Comparison of ENCODE assay signal across 8 cellular contexts in the genomic region with DNA sequence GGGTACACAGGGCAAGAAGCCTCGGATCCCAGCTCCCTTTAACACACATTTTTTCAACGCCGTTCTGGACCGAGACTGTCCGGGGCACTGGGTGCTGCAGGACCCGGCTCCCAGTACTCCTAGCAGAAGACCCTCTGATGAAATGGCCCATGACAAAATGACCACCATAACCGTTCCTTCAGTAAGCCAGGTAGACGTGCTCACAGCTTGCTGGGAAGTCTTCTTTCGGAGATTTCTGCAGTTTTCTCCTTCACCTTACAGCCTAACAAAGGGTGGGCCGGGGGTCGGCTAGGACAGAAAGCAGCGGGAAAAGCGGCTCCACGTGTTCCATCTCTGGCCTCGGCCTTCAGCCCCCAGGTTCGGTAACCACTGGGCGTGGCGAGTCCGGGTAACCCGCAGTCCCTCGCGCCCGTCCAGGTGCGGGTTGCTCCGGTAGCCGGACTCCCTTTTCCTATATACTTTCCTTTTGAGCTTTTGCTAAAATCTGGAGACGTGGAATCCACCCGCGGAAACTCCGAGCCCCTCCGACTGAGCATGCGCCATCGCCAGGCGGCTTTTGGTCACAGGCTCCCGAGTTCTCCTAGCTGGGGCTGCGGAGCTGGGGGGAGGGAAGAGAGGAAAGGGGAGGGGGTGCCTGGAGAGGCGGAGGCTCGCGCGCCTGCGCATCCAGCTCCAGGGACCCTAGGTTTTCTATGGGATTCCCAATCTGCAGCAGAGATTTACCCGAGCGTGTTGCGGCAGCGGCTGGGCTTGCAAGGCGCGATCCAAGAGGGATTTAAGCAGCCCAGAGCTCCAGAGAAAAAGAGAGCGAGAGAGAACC. TPM values are rescaled to one million over a fixed set of nuclear protein-coding genes. Genes with fewer than 3 reads are reported as not detected.
DNase-seq lines count a peak whose midpoint lies in the region; ATAC-seq, FAIRE-seq and TF ChIP-seq lines count a peak whose summit lies in the region.

A gene (plus strand): TSS at position 704 of the 820 bp plus-strand sequence. CDS start 51,379 bp downstream, outside the sequence.

- peaks cover 45 to 61% of the 10 kb centered on the region in 2 experiments for H3K4me1 Mint-ChIP-seq in H9
- peaks cover 13% of the 10 kb centered on the region for H3K4me1 Mint-ChIP-seq in memory B cell
- peaks cover 3% of the 10 kb centered on the region for H3K4me1 Mint-ChIP-seq in activated T-cell treated with anti-CD3 and anti-CD28 coated beads, Interleukin-2, amount 50 U/mL, for 4 hours (ENCODE audit: low read depth)

- dilution Hi-C loops in endothelial cell of umbilical vein (cut with MboI; ENCODE audit: extremely low pct_ligation_motif_present, low sequenced_read_pairs) = no loop called here

- H3K9me3 ChIP-seq in H9 (ENCODE audit: control insufficient read depth, low read depth, low read length) (no peaks in the 10 kb centered on the region), endothelial cell of umbilical vein (replicated peaks; ENCODE audit: control insufficient read depth, insufficient read depth, low read length) (no peaks in the 10 kb centered on the region), tibial nerve (no peaks in the 10 kb centered on the region)

- CTCF ChIA-PET in endothelial cell of umbilical vein (lab: Charles Lee) = interaction anchor here (1.0 kb wide), 1 partner anchor 106 kb away, joined by 3 read pairs; no protein-coding TSS in a partner anchor

- TF ChIP-seq EP300 in tibial nerve (IDR thresholded peaks at IDR 0.05) = peak in 1 of 2 donors; percentile 6

- H3K4me3 Mint-ChIP-seq in H9 = peak within 1 kb of the TSS; percentile 70 to 95
- H3K4me3 Mint-ChIP-seq in memory B cell = peak within 1 kb of the TSS; percentile 48
- no peak within 1 kb of the TSS for H3K4me3 Mint-ChIP-seq in activated T-cell treated with anti-CD3 and anti-CD28 coated beads, Interleukin-2, amount 50 U/mL, for 4 hours

- no peaks in the 10 kb centered on the region for H4K20me1 ChIP-seq in H9 (ENCODE audit: control insufficient read depth, insufficient read depth, insufficient read length)
- H4K20me1 ChIP-seq in endothelial cell of umbilical vein (replicated peaks; ENCODE audit: control insufficient read depth, extremely low read depth, insufficient read depth, low read length) = no peaks in the 10 kb centered on the region

- no peak within 1 kb of the TSS for H2BK20ac ChIP-seq in H9 (ENCODE audit: low read depth, low read length, poor library complexity, severe bottlenecking)

- peak within 1 kb of the TSS; percentile 72; the same call in 1 of the 2 replicates for H3K4ac ChIP-seq in H9 (ENCODE audit: low read depth, low read length)

- BruUV-seq in endothelial cell of umbilical vein (replicated peaks; lab: Mats Ljungman, UMichigan) = no TSS peak

- H4K91ac ChIP-seq in H9 (ENCODE audit: insufficient read length, low read depth, low read length) = no peak within 1 kb of the TSS

- H2AFZ ChIP-seq in H9 (ENCODE audit: low read length) (no peak within 1 kb of the TSS), endothelial cell of umbilical vein (ENCODE audit: low read depth, low read length) (peak within 1 kb of the TSS; percentile 61)

- FAIRE-seq in endothelial cell of umbilical vein (lab: Jason Lieb, UNC) = peak; percentile 31

- H3K23me2 ChIP-seq in H9 (ENCODE audit: insufficient read length, low read depth, low read length, poor library complexity, severe bottlenecking) = peaks cover 35% of the 10 kb centered on the region

- H3K4me1 ChIP-seq in H9 (ENCODE audit: insufficient read depth, low read length) = peaks cover 4% of the 10 kb centered on the region
- peaks cover 23% of the 10 kb centered on the region for H3K4me1 ChIP-seq in endothelial cell of umbilical vein (ENCODE audit: control insufficient read depth, extremely low read depth, insufficient read depth, low read length)
- H3K4me1 ChIP-seq in tibial nerve = peaks cover 0 to 36% (median 3%) of the 10 kb centered on the region in 4 donors

- peak within 1 kb of the TSS; percentile 96 to 98 (median 96); a peak in 6 of 7 replicates for H3K27ac Mint-ChIP-seq in H9
- H3K27ac Mint-ChIP-seq in memory B cell = no peak within 1 kb of the TSS

- H3K9me3 Mint-ChIP-seq in H9 = no peaks in the 10 kb centered on the region; a peak in 1 of 5 replicates
- no peaks in the 10 kb centered on the region for H3K9me3 Mint-ChIP-seq in memory B cell
- H3K9me3 Mint-ChIP-seq in activated T-cell treated with anti-CD3 and anti-CD28 coated beads, Interleukin-2, amount 50 U/mL, for 4 hours = no peaks in the 10 kb centered on the region

- POLR2A ChIA-PET in endothelial cell of umbilical vein (lab: Charles Lee) = no interaction called here

- H4K5ac ChIP-seq in H9 (ENCODE audit: insufficient read length, low read depth, low read length) = peak within 1 kb of the TSS; percentile 33

- no peaks in the 10 kb centered on the region for H3K79me1 ChIP-seq in H9 (ENCODE audit: insufficient read depth, low read depth, low read length, poor library complexity, severe bottlenecking)

- no peak within 1 kb of the TSS for H3T11ph ChIP-seq in H9 (ENCODE audit: low read length)

- H3K27me3 Mint-ChIP-seq in H9 (ENCODE audit: low read depth) (peaks cover 26% of the 10 kb centered on the region), memory B cell (peaks cover 33% of the 10 kb centered on the region)
- H3K27me3 Mint-ChIP-seq in activated T-cell treated with anti-CD3 and anti-CD28 coated beads, Interleukin-2, amount 50 U/mL, for 4 hours (ENCODE audit: low read depth) = peaks cover 52% of the 10 kb centered on the region

- H2BK120ac ChIP-seq in H9 (ENCODE audit: low read depth, low read length, poor library complexity, severe bottlenecking) = peak within 1 kb of the TSS; percentile 63

- no peak within 1 kb of the TSS for H2AK5ac ChIP-seq in H9 (ENCODE audit: insufficient read length, low read length)

- H2BK5ac ChIP-seq in H9 (ENCODE audit: insufficient read length, low read length) = no peak within 1 kb of the TSS

- no peak within 1 kb of the TSS for H2BK12ac ChIP-seq in H9 (ENCODE audit: insufficient read length, low read depth, low read length)

- H3K56ac ChIP-seq in H9 (ENCODE audit: insufficient read length, low read depth, low read length) = no peak within 1 kb of the TSS

- H3K27me3 ChIP-seq in H9 (ENCODE audit: insufficient read depth, low read length) (no peaks in the 10 kb centered on the region), endothelial cell of umbilical vein (ENCODE audit: control insufficient read depth in 2 of 2, insufficient read depth in 2 of 2, low read length in 2 of 2) (peaks cover 46 to 71% of the 10 kb centered on the region in 2 experiments), tibial nerve (peaks cover 0 to 71% of the 10 kb centered on the region in 2 donors)

- WGBS in H9 (ENCODE audit: extremely low coverage, insufficient read length, low lambda C conversion rate) = no CpG with 5 or more reads among the region's 48 CpGs
- WGBS in tibial nerve, 2 donors = 1% methylated on average over 42 to 44 of the region's 48 CpGs

- ATAC-seq in memory B cell (ENCODE audit: low read depth) = no peak
- ATAC-seq in activated T-cell treated with anti-CD3 and anti-CD28 coated beads, Interleukin-2, amount 50 U/mL, for 4 hours = no peak

- H3K14ac ChIP-seq in H9 (ENCODE audit: insufficient read depth, low read length) = peak within 1 kb of the TSS; percentile 93

- intact Hi-C loops in endothelial cell of umbilical vein (cut with micrococcal nuclease) = loop anchor here (1.0 to 2.0 kb wide), 3 partner anchors 13 to 107 kb away; a partner anchor contains a TSS

- no peaks in the 10 kb centered on the region for H3K36me3 ChIP-seq in endothelial cell of umbilical vein (ENCODE audit: control insufficient read depth in 2 of 2, extremely low read depth in 1 of 2, insufficient read depth in 2 of 2, low read length in 2 of 2)
- no peaks in the 10 kb centered on the region for H3K36me3 ChIP-seq in tibial nerve

- H3K18ac ChIP-seq in H9 (ENCODE audit: insufficient read length, low read depth, low read length) = peak within 1 kb of the TSS; percentile 80

- H3K79me2 ChIP-seq in H9 (ENCODE audit: insufficient read depth, low read length) (peaks cover 18% of the 10 kb centered on the region), endothelial cell of umbilical vein (ENCODE audit: control insufficient read depth, insufficient read depth, low read length) (no peaks in the 10 kb centered on the region)

- H3K9ac ChIP-seq in H9 (ENCODE audit: extremely low read depth, insufficient read length, low read length) (peak within 1 kb of the TSS; percentile 96), endothelial cell of umbilical vein (replicated peaks; ENCODE audit: extremely low read depth, insufficient read depth, low read length) (no peak within 1 kb of the TSS)

- H3K23ac ChIP-seq in H9 (ENCODE audit: insufficient read length, low read depth, low read length) = no peak within 1 kb of the TSS

- H3K4me3 ChIP-seq in endothelial cell of umbilical vein (replicated peaks in 1 of 3; ENCODE audit: insufficient read depth in 1 of 3, low read depth in 1 of 3, low read length in 3 of 3) (peak within 1 kb of the TSS; percentile 3 to 43 (median 32)), tibial nerve (peak within 1 kb of the TSS; percentile 40 to 67 (median 50))

- H3K4me2 ChIP-seq in H9 (ENCODE audit: insufficient read depth, insufficient read length, low read length) = peak within 1 kb of the TSS; percentile 100
- peak within 1 kb of the TSS; percentile 80 for H3K4me2 ChIP-seq in endothelial cell of umbilical vein (ENCODE audit: insufficient read depth, low read length)

- TF ChIP-seq POLR2A in endothelial cell of umbilical vein (IDR thresholded peaks at IDR 0.05; ENCODE audit: low read depth, low read length) (no peak), tibial nerve (IDR thresholded peaks at IDR 0.05) (no peak)

- DNase-seq in H9 (peak; percentile 97), NCI-H748 treated with DMSO at 0.1 percent for 48 hours (lab: John Stamatoyannopoulos, UW) (peak; percentile 76), endothelial cell of umbilical vein (ENCODE audit: low read depth, low spot score) (peak; percentile 27), memory B cell (ENCODE audit: low spot score in 2 of 2) (no peak), tibial nerve (ENCODE audit: low spot score in 2 of 2) (peak; percentile 16 to 39), GM10266 (ENCODE audit: extremely low spot score) (no peak)
- no peak for DNase-seq in activated T-cell treated with anti-CD3 and anti-CD28 coated beads, Interleukin-2, amount 50 U/mL, for 4 hours
- DNase-seq in activated naive CD4-positive, alpha-beta T cell treated with Interleukin-2 at 50 U/mL for 16 hours = no peak

- H3K36me3 Mint-ChIP-seq in H9 (ENCODE audit: insufficient read depth in 1 of 3, low read depth in 3 of 3) (no peaks in the 10 kb centered on the region; a peak in 1 of 7 replicates), memory B cell (no peaks in the 10 kb centered on the region)
- no peaks in the 10 kb centered on the region for H3K36me3 Mint-ChIP-seq in activated T-cell treated with anti-CD3 and anti-CD28 coated beads, Interleukin-2, amount 50 U/mL, for 4 hours (ENCODE audit: insufficient read depth)

- peak within 1 kb of the TSS; percentile 8 for H4K8ac ChIP-seq in H9 (replicated peaks; ENCODE audit: insufficient read length, low read depth, low read length)

- H2BK15ac ChIP-seq in H9 (ENCODE audit: low read depth, low read length) = no peak within 1 kb of the TSS

- H3K27ac ChIP-seq in H9 (ENCODE audit: insufficient read length, low read depth, low read length) (peak within 1 kb of the TSS; percentile 72), endothelial cell of umbilical vein (ENCODE audit: insufficient read depth, low read depth, low read length) (no peak within 1 kb of the TSS), tibial nerve (peak within 1 kb of the TSS in 2 of 4 donors; percentile 49 to 64)

- TF ChIP-seq CTCF in H9 (conservative IDR thresholded peaks at IDR 0.05) = no peak
- TF ChIP-seq CTCF in endothelial cell of umbilical vein (IDR thresholded peaks at IDR 0.05; ENCODE audit: extremely low read depth in 1 of 2, insufficient read depth in 1 of 2, low read depth in 1 of 2, low read length in 2 of 2) = no peak
- TF ChIP-seq CTCF in tibial nerve (IDR thresholded peaks at IDR 0.05) = no peak
- TF ChIP-seq CTCF in GM10266 (IDR thresholded peaks at IDR 0.05; ENCODE audit: control insufficient read depth, insufficient read depth, low read depth, missing control alignments) = no peak

- no peaks in the 10 kb centered on the region for H3K9me1 ChIP-seq in endothelial cell of umbilical vein (replicated peaks; ENCODE audit: control insufficient read depth, extremely low read depth, insufficient read depth, low read length)

RNA-seq across cellular contexts. Expression of the gene that starts here (rescaled TPM):
- total RNA-seq in H9 (2021) = 9.2 and 9.9 TPM in 2 replicates
- not detected in 2 replicates for total RNA-seq in endothelial cell of umbilical vein
- not detected in 2 replicates for polyA plus RNA-seq in endothelial cell of umbilical vein
- polyA plus RNA-seq in endothelial cell of umbilical vein (2011; cell fraction: cytosol; rRNA removed) = not detected in 2 replicates
- not detected in 2 replicates for polyA plus RNA-seq in endothelial cell of umbilical vein (2011; cell fraction: nucleus; rRNA removed)
- not detected in 2 replicates for polyA plus RNA-seq in endothelial cell of umbilical vein (2012)
- polyA minus RNA-seq in endothelial cell of umbilical vein = not detected in 2 replicates
- polyA minus RNA-seq in endothelial cell of umbilical vein (2011; cell fraction: cytosol; rRNA and poly(A)+ RNA removed) = not detected
- not detected in 2 replicates for polyA minus RNA-seq in endothelial cell of umbilical vein (2011; cell fraction: nucleus; rRNA and poly(A)+ RNA removed)
- 1 to 10 TPM in 1 of 4 donors, under 1 TPM in 1, not detected in 2; 0.63 to 1.2 TPM for total RNA-seq in tibial nerve
- total RNA-seq in activated T-cell treated with anti-CD3 and anti-CD28 coated beads, Interleukin-2, amount 50 U/mL, for 4 hours = not detected

Comparison
In these comparisons a context has a peak if more than half of its experiments do, and no peak if none do; other contexts are left out.
1. Peak in DNase-seq, H3K4me3 ChIP-seq and H3K4me2 ChIP-seq in endothelial cell of umbilical vein; RNA of the gene not detected or under 1 TPM.
2. DNase-seq: peak in H9 (single experiment), NCI-H748 treated with DMSO at 0.1 percent for 48 hours (single experiment) and tibial nerve (2 of 2); none in memory B cell (0 of 2), activated T-cell treated with anti-CD3 and anti-CD28 coated beads, Interleukin-2, amount 50 U/mL, for 4 hours (single experiment), GM10266 (single experiment) and activated naive CD4-positive, alpha-beta T cell treated with Interleukin-2 at 50 U/mL for 16 hours (single experiment).